Comparison of ENCODE assay signal across 32 cellular contexts in genomic region chr1:36975642-36976041, GRCh38. TPM values are rescaled to one million over a fixed set of nuclear protein-coding genes. Genes with fewer than 3 reads are reported as not detected.
"Had no signal": no experiment of that assay in that cellular context is flagged by ENCODE, and none has a peak within 500 bp of the region (broad histone marks: within the 10 kb centered on the region; RNA-seq: fewer than 3 reads in every experiment).

No MANE protein-coding gene starts in this region.

- H3K27ac Mint-ChIP-seq: immature natural killer cell; mesothelial cell of epicardium; naive B cell; natural killer cell; nephron progenitor cell; progenitor cell of endocrine pancreas; stimulated activated memory B cell treated with anti-CD40 and anti-IgM and Interleukin-4, amounts not matched to agents 10 μg/mL and 1 μg/mL and 100 μg/mL, for 72 hours; stimulated activated naive CD8-positive, alpha-beta T cell treated with anti-CD3 and anti-CD28 coated beads, Interleukin-15, amount 100 ng/mL, for 72 hours had no signal

- DNase-seq: immature natural killer cell; kidney; left colon; left lung; lower lobe of right lung; mammary epithelial cell; mesenchymal stem cell; naive B cell; natural killer cell; nephron progenitor cell; ovary; right lobe of liver; stimulated activated CD4-positive, alpha-beta T cell treated with anti-CD3 and anti-CD28 coated beads, Interleukin-1b, Interleukin-23, amount 100 ng/mL, for 48 hours; stimulated activated CD4-positive, alpha-beta T cell treated with anti-CD3 and anti-CD28 coated beads, Interleukin-2, amount 100 ng/mL, for 48 hours; stimulated activated CD4-positive, alpha-beta T cell treated with anti-CD3 and anti-CD28 coated beads, Interleukin-4, amount 100 ng/mL, for 4 hours; stimulated activated CD8-positive, alpha-beta memory T cell treated with anti-CD3 and anti-CD28 coated beads, Interleukin-4, amount 100 ng/mL, for 48 hours; stimulated activated naive CD4-positive, alpha-beta T cell treated with Interleukin-2 at 50 U/mL for 16 hours; stimulated activated naive CD8-positive, alpha-beta T cell treated with anti-CD3 and anti-CD28 coated beads, Interleukin-15, amount 100 ng/mL, for 72 hours; substantia nigra; testis; thyroid gland; transverse colon; upper lobe of left lung had no signal

- FAIRE-seq: islet of Langerhans, kidney had no signal

- H3K4me3 Mint-ChIP-seq: immature natural killer cell; mesothelial cell of epicardium; naive B cell; natural killer cell; nephron progenitor cell; stimulated activated memory B cell treated with anti-CD40 and anti-IgM and Interleukin-4, amounts not matched to agents 10 μg/mL and 1 μg/mL and 100 μg/mL, for 72 hours; stimulated activated naive CD8-positive, alpha-beta T cell treated with anti-CD3 and anti-CD28 coated beads, Interleukin-15, amount 100 ng/mL, for 72 hours had no signal

- H3K27ac ChIP-seq: left lung, lower lobe of right lung, ovary, right atrium auricular region, right lobe of liver, testis, thyroid gland, transverse colon, upper lobe of left lung, vagina had no signal

- ATAC-seq: left colon; left lung; lower lobe of right lung; natural killer cell; right lobe of liver; stimulated activated memory B cell treated with anti-CD40 and anti-IgM and Interleukin-4, amounts not matched to agents 10 μg/mL and 1 μg/mL and 100 μg/mL, for 72 hours; stimulated activated naive CD8-positive, alpha-beta T cell treated with anti-CD3 and anti-CD28 coated beads, Interleukin-15, amount 100 ng/mL, for 72 hours had no signal

- H3K36me3 ChIP-seq: left lung, lower lobe of right lung, ovary, right atrium auricular region, right lobe of liver, thyroid gland, transverse colon, upper lobe of left lung, vagina had no signal

- H3K27me3 ChIP-seq: ovary, right atrium auricular region, right lobe of liver, testis, thyroid gland, transverse colon, upper lobe of left lung, vagina had no signal

- H3K9me3 ChIP-seq: lower lobe of right lung, ovary, right lobe of liver, testis, thyroid gland, transverse colon, vagina had no signal

- H3K9me3 Mint-ChIP-seq: natural killer cell; stimulated activated memory B cell treated with anti-CD40 and anti-IgM and Interleukin-4, amounts not matched to agents 10 μg/mL and 1 μg/mL and 100 μg/mL, for 72 hours had no signal

- H3K4me1 Mint-ChIP-seq: immature natural killer cell; mesothelial cell of epicardium; naive B cell; natural killer cell; stimulated activated memory B cell treated with anti-CD40 and anti-IgM and Interleukin-4, amounts not matched to agents 10 μg/mL and 1 μg/mL and 100 μg/mL, for 72 hours; stimulated activated naive CD8-positive, alpha-beta T cell treated with anti-CD3 and anti-CD28 coated beads, Interleukin-15, amount 100 ng/mL, for 72 hours had no signal

- H3K4me2 ChIP-seq: smooth muscle cell had no signal

- H3K36me3 Mint-ChIP-seq: immature natural killer cell; mesothelial cell of epicardium; naive B cell; natural killer cell; stimulated activated memory B cell treated with anti-CD40 and anti-IgM and Interleukin-4, amounts not matched to agents 10 μg/mL and 1 μg/mL and 100 μg/mL, for 72 hours had no signal

- H3K4me1 ChIP-seq: left lung, lower lobe of right lung, right atrium auricular region, right lobe of liver, testis, thyroid gland, transverse colon, upper lobe of left lung, vagina had no signal

- H3K4me3 ChIP-seq: left lung, lower lobe of right lung, ovary, right atrium auricular region, right lobe of liver, smooth muscle cell, testis, thyroid gland, transverse colon, upper lobe of left lung, vagina had no signal

RNA-seq across cellular contexts. Expression of gene GRIK3, which starts 58.7 kb away (rescaled TPM):
- total RNA-seq: mammary epithelial cell, mesothelial cell of epicardium, natural killer cell, pulmonary artery endothelial cell, renal cortical epithelial cell had no signal
- polyA plus RNA-seq: immature natural killer cell, mammary epithelial cell, smooth muscle cell had no signal
